In genomic region chr1:246705368-246705767, GRCh38 we compare ENCODE assay signal across 10 cellular contexts. TPM values are rescaled to one million over a fixed set of nuclear protein-coding genes. Genes with fewer than 3 reads are reported as not detected.
DNase-seq lines count a peak whose midpoint lies in the region; TF ChIP-seq lines count a peak whose summit lies in the region.
"Had no signal": no experiment of that assay in that cellular context is flagged by ENCODE, and none has a peak within 500 bp of the region (broad histone marks: within the 10 kb centered on the region; RNA-seq: fewer than 3 reads in every experiment).

No MANE protein-coding gene starts in this region.

- H2AFZ ChIP-seq in OCI-LY7 (ENCODE audit: low read length) = no peak overlapping the region

- H3K79me2 ChIP-seq in OCI-LY7 (ENCODE audit: insufficient read depth, low read depth, low read length) = no peaks in the 10 kb centered on the region

- H3K27ac ChIP-seq in BLaER1 treated with 17β-estradiol and CSF1 and Interleukin-3, amounts not matched to agents 10 nM and 100 nM = peak overlapping the region in 8 of 11 experiments; percentile 22 to 82 (median 69); a peak in 13 of 22 replicates
- no peak overlapping the region for H3K27ac ChIP-seq in OCI-LY7 (ENCODE audit: low read depth, low read length, poor library complexity, severe bottlenecking)

- H3K9me2 ChIP-seq in OCI-LY7 (ENCODE audit: insufficient read depth, low read length) = no peaks in the 10 kb centered on the region

- H3K4me2 ChIP-seq in BLaER1 treated with 17β-estradiol and CSF1 and Interleukin-3, amounts not matched to agents 10 nM and 100 nM = peak overlapping the region in 6 of 11 experiments; percentile 13 to 75 (median 36); a peak in 8 of 22 replicates
- no peak overlapping the region for H3K4me2 ChIP-seq in OCI-LY7 (ENCODE audit: low read length)

- intact Hi-C loops in OCI-LY7 (cut with micrococcal nuclease; ENCODE audit: unreplicated experiment) = no loop called here

- peak overlapping the region in 1 of 11 experiments; percentile 34; a peak in 1 of 22 replicates for H3K9ac ChIP-seq in BLaER1 treated with 17β-estradiol and CSF1 and Interleukin-3, amounts not matched to agents 10 nM and 100 nM

- H3K36me3 ChIP-seq in BLaER1 treated with 17β-estradiol and CSF1 and Interleukin-3, amounts not matched to agents 10 nM and 100 nM = peaks cover 0 to 5% (median 0%) of the 10 kb centered on the region in 11 experiments; a peak in 1 of 22 replicates
- H3K36me3 ChIP-seq in OCI-LY7 (ENCODE audit: insufficient read depth, low read length) = no peaks in the 10 kb centered on the region

- no peak for TF ChIP-seq CTCF in choroid plexus epithelial cell (conservative IDR thresholded peaks at IDR 0.05; ENCODE audit: low read depth, low read length)
- no peak for TF ChIP-seq CTCF in OCI-LY7 (conservative IDR thresholded peaks at IDR 0.05; ENCODE audit: low read length)

- POLR2A ChIA-PET in OCI-LY7 (lab: Charles Lee) = no interaction called here

- no peaks in the 10 kb centered on the region for H3K27me3 ChIP-seq in BLaER1 treated with 17β-estradiol and CSF1 and Interleukin-3, amounts not matched to agents 10 nM and 100 nM

- peaks cover 3 to 48% (median 35%) of the 10 kb centered on the region in 11 experiments; a peak in 21 of 22 replicates for H3K9me3 ChIP-seq in BLaER1 treated with 17β-estradiol and CSF1 and Interleukin-3, amounts not matched to agents 10 nM and 100 nM (replicated peaks in 1 of 11)
- H3K9me3 ChIP-seq in OCI-LY7 (ENCODE audit: low read length) = no peaks in the 10 kb centered on the region

- H3K4me3 ChIP-seq in BLaER1 treated with 17β-estradiol and CSF1 and Interleukin-3, amounts not matched to agents 10 nM and 100 nM = no peak overlapping the region
- no peak overlapping the region for H3K4me3 ChIP-seq in choroid plexus epithelial cell (ENCODE audit: low read depth, low read length)
- no peak overlapping the region for H3K4me3 ChIP-seq in OCI-LY7 (ENCODE audit: low read depth, low read length, poor library complexity, severe bottlenecking)

- H4K20me1 ChIP-seq in BLaER1 treated with 17β-estradiol and CSF1 and Interleukin-3, amounts not matched to agents 10 nM and 100 nM = no peaks in the 10 kb centered on the region
- no peaks in the 10 kb centered on the region for H4K20me1 ChIP-seq in OCI-LY7 (ENCODE audit: insufficient read depth, low read length)

- H3K4me1 ChIP-seq in BLaER1 treated with 17β-estradiol and CSF1 and Interleukin-3, amounts not matched to agents 10 nM and 100 nM = peaks cover 49 to 77% (median 68%) of the 10 kb centered on the region in 10 experiments
- no peaks in the 10 kb centered on the region for H3K4me1 ChIP-seq in OCI-LY7 (ENCODE audit: insufficient read depth, low read length, poor library complexity, severe bottlenecking)

- CTCF ChIA-PET in OCI-LY7 (lab: Charles Lee; ENCODE audit: unreplicated experiment) = no interaction called here

- no TSS peak for BruUV-seq in OCI-LY7 (replicated peaks; lab: Mats Ljungman, UMichigan)

- DNase-seq in M059J (ENCODE audit: low read depth) (peak; percentile 59), choroid plexus epithelial cell (ENCODE audit: low read depth) (peak; percentile 95), non-pigmented ciliary epithelial cell (ENCODE audit: low read depth) (peak; percentile 86), COLO668 (lab: John Stamatoyannopoulos, UW; ENCODE audit: unreplicated experiment) (no peak), OCI-LY7 (ENCODE audit: low spot score) (no peak)
- DNase-seq in activated CD8-positive, alpha-beta memory T cell treated with anti-CD3 and anti-CD28 coated beads, Interleukin-2, amount 50 U/mL, for 48 hours = no peak
- DNase-seq in activated naive CD4-positive, alpha-beta T cell treated with anti-CD3 and anti-CD28 coated beads, Interleukin-2, amount 50 U/mL, for 16 hours = no peak
- DNase-seq: KG1; stimulated activated CD4-positive, alpha-beta T cell treated with anti-CD3 and anti-CD28 coated beads, Interleukin-12 subunit alpha, Interleukin-12 subunit beta, amount 100 ng/mL, for 4 hours had no signal

RNA-seq across cellular contexts. Expression of gene SCCPDH, which starts 18.8 kb away (rescaled TPM):
- 31.1 and 42.4 TPM in 2 replicates for total RNA-seq in M059J (2014; rRNA removed; shearing (Covaris generic))
- 1.8 and 1.9 TPM in 2 replicates for total RNA-seq in OCI-LY7 (2014; rRNA removed; shearing (Covaris generic))
- total RNA-seq in OCI-LY7 (2022) = 12.1 and 12.2 TPM in 2 replicates

Comparison
In these comparisons a context has a peak if more than half of its experiments do, and no peak if none do; other contexts are left out.
1. DNase-seq: peak in M059J (single experiment), choroid plexus epithelial cell (single experiment) and non-pigmented ciliary epithelial cell (single experiment); none in activated CD8-positive, alpha-beta memory T cell treated with anti-CD3 and anti-CD28 coated beads, Interleukin-2, amount 50 U/mL, for 48 hours (single experiment), COLO668 (single experiment), OCI-LY7 (single experiment) and activated naive CD4-positive, alpha-beta T cell treated with anti-CD3 and anti-CD28 coated beads, Interleukin-2, amount 50 U/mL, for 16 hours (single experiment).